Comparison of ENCODE assay signal across 20 cellular contexts in the genomic region with DNA sequence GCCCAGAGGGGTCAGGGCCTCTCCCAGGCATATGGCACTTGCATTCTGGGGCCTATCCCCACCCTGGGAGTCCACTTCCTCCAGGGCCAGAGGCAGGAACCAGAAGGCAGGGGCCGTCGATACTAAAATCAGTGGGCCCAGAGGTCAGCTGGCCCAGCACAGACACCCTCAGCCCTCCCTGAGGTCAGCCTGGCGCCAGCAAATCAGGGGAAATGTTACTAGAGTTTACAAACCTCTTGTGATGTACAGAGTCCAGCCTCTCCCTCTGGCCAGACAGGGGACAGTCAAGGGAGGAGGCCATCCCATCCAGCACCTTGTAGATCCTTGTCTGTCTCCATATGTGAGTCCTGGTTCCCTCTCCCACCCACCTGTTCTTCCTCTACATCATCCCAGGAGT. TPM values are rescaled to one million over a fixed set of nuclear protein-coding genes. Genes with fewer than 3 reads are reported as not detected.
"Had no signal": no experiment of that assay in that cellular context is flagged by ENCODE, and none has a peak within 500 bp of the region (broad histone marks: within the 10 kb centered on the region; RNA-seq: fewer than 3 reads in every experiment).

No MANE protein-coding gene starts in this region.

- H3K9me3 Mint-ChIP-seq: activated naive CD4-positive, alpha-beta T cell treated with anti-CD3 and anti-CD28 coated beads, Interleukin-2, amount 10 ng/mL, durations not matched to agents 7 days and 5 days; activated T-helper 17 cell treated with anti-CD3 and anti-CD28 coated beads, Interleukin-2, amount 50 U/mL, for 72 hours had no signal

- H3K4me3 Mint-ChIP-seq: activated naive CD4-positive, alpha-beta T cell treated with anti-CD3 and anti-CD28 coated beads, Interleukin-2, amount 10 ng/mL, durations not matched to agents 7 days and 5 days; activated T-helper 17 cell treated with anti-CD3 and anti-CD28 coated beads, Interleukin-2, amount 50 U/mL, for 72 hours; effector memory CD8-positive, alpha-beta T cell; naive B cell; T-cell had no signal

- H3K27me3 Mint-ChIP-seq: activated T-helper 17 cell treated with anti-CD3 and anti-CD28 coated beads, Interleukin-2, amount 50 U/mL, for 72 hours; effector memory CD8-positive, alpha-beta T cell had no signal

- H3K36me3 ChIP-seq: suprapubic skin had no signal

- H3K4me1 ChIP-seq: parathyroid adenoma, suprapubic skin had no signal

- H3K4me3 ChIP-seq: hepatocyte, lung, SK-N-MC, skin epidermis, suprapubic skin had no signal

- H3K27ac ChIP-seq: hepatocyte, parathyroid adenoma, SK-N-MC, suprapubic skin had no signal

- ATAC-seq: activated CD4-positive, CD25-positive, alpha-beta regulatory T cell treated with anti-CD3 and anti-CD28 coated beads, Interleukin-2, amount 50 U/mL, for 24 hours; activated T-helper 17 cell treated with anti-CD3 and anti-CD28 coated beads, Interleukin-2, amount 50 U/mL, for 72 hours; effector memory CD8-positive, alpha-beta T cell; T-cell had no signal

- DNase-seq: activated CD4-positive, alpha-beta T cell treated with anti-CD3 and anti-CD28 coated beads, Interleukin-2, amount 50 U/mL, for 1 hour; activated naive CD4-positive, alpha-beta T cell treated with anti-CD3 and anti-CD28 coated beads, Interleukin-2, amount 10 ng/mL, durations not matched to agents 7 days and 5 days; effector memory CD8-positive, alpha-beta T cell; naive B cell; stimulated activated CD4-positive, alpha-beta T cell treated with anti-CD3 and anti-CD28 coated beads, Interleukin-4, amount 100 ng/mL, for 24 hours; stimulated activated naive CD4-positive, alpha-beta T cell treated with Interleukin-2 at 50 U/mL for 16 hours; T-cell; T-helper 9 cell had no signal

- H3K9me3 ChIP-seq: suprapubic skin had no signal

- H3K36me3 Mint-ChIP-seq: activated naive CD4-positive, alpha-beta T cell treated with anti-CD3 and anti-CD28 coated beads, Interleukin-2, amount 10 ng/mL, durations not matched to agents 7 days and 5 days; naive B cell; T-cell had no signal

- H3K27me3 ChIP-seq: hepatocyte, suprapubic skin had no signal

- H3K4me1 Mint-ChIP-seq: activated naive CD4-positive, alpha-beta T cell treated with anti-CD3 and anti-CD28 coated beads, Interleukin-2, amount 10 ng/mL, durations not matched to agents 7 days and 5 days; activated T-helper 17 cell treated with anti-CD3 and anti-CD28 coated beads, Interleukin-2, amount 50 U/mL, for 72 hours; T-cell had no signal

- H3K27ac Mint-ChIP-seq: activated naive CD4-positive, alpha-beta T cell treated with anti-CD3 and anti-CD28 coated beads, Interleukin-2, amount 10 ng/mL, durations not matched to agents 7 days and 5 days; activated T-helper 17 cell treated with anti-CD3 and anti-CD28 coated beads, Interleukin-2, amount 50 U/mL, for 72 hours; effector memory CD8-positive, alpha-beta T cell; naive B cell; T-cell had no signal

- H3K9ac ChIP-seq: parathyroid adenoma had no signal

RNA-seq across cellular contexts. Expression of a gene that starts 10.8 kb away (rescaled TPM):
- total RNA-seq: activated CD8-positive, alpha-beta memory T cell treated with anti-CD3 and anti-CD28 coated beads for 36 hours; activated T-helper 17 cell treated with anti-CD3 and anti-CD28 coated beads, Interleukin-2, amount 50 U/mL, for 72 hours; bronchial epithelial cell; chondrocyte had no signal

RNA-seq across cellular contexts. Expression of a gene that starts 49.8 kb away (rescaled TPM):
- total RNA-seq: activated CD8-positive, alpha-beta memory T cell treated with anti-CD3 and anti-CD28 coated beads for 36 hours; activated T-helper 17 cell treated with anti-CD3 and anti-CD28 coated beads, Interleukin-2, amount 50 U/mL, for 72 hours; bronchial epithelial cell; mononuclear cell; T-cell had no signal
